ENCODE assay signal across 14 cellular contexts in genomic region chrX:118508221-118508620, GRCh38.
"Had no signal": no experiment of that assay in that cellular context is flagged by ENCODE, and none has a peak within 500 bp of the region (broad histone marks: within the 10 kb centered on the region; RNA-seq: fewer than 3 reads in every experiment).

No MANE protein-coding gene starts in this region.

- H3K4me3 Mint-ChIP-seq: activated CD4-positive, alpha-beta memory T cell treated with anti-CD3 and anti-CD28 coated beads for 36 hours; stimulated activated naive B cell treated with anti-CD40 and anti-IgM and Interleukin-4, amounts not matched to agents 10 μg/mL and 1 μg/mL and 100 μg/mL, for 72 hours had no signal

- H3K9me3 ChIP-seq: pancreas had no signal

- ATAC-seq: pancreas; SK-N-SH treated with all-trans-retinoic acid at 6 μM for 48 hours; stimulated activated naive B cell treated with anti-CD40 and anti-IgM and Interleukin-4, amounts not matched to agents 10 μg/mL and 1 μg/mL and 100 μg/mL, for 72 hours had no signal

- H3K27me3 Mint-ChIP-seq: activated CD4-positive, alpha-beta memory T cell treated with anti-CD3 and anti-CD28 coated beads for 36 hours; stimulated activated naive B cell treated with anti-CD40 and anti-IgM and Interleukin-4, amounts not matched to agents 10 μg/mL and 1 μg/mL and 100 μg/mL, for 72 hours had no signal

- H3K27ac Mint-ChIP-seq: activated CD4-positive, alpha-beta memory T cell treated with anti-CD3 and anti-CD28 coated beads for 36 hours had no signal

- H3K4me1 ChIP-seq: pancreas had no signal

- H3K9me3 Mint-ChIP-seq: activated CD4-positive, alpha-beta memory T cell treated with anti-CD3 and anti-CD28 coated beads for 36 hours; stimulated activated naive B cell treated with anti-CD40 and anti-IgM and Interleukin-4, amounts not matched to agents 10 μg/mL and 1 μg/mL and 100 μg/mL, for 72 hours had no signal

- H3K36me3 Mint-ChIP-seq: activated CD4-positive, alpha-beta memory T cell treated with anti-CD3 and anti-CD28 coated beads for 36 hours had no signal

- DNase-seq: activated CD4-positive, alpha-beta memory T cell treated with anti-CD3 and anti-CD28 coated beads for 36 hours; activated CD4-positive, CD25-positive, alpha-beta regulatory T cell treated with anti-CD3 and anti-CD28 coated beads, Interleukin-2, amount 50 U/mL, for 72 hours; activated CD8-positive, alpha-beta memory T cell treated with anti-CD3 and anti-CD28 coated beads, Interleukin-2, amount 50 U/mL, for 4 hours; dorsolateral prefrontal cortex; erythroblast; kidney; pancreas; retina; SHP77 treated with DMSO at 0.1 percent for 48 hours; stimulated activated naive B cell treated with anti-CD40 and anti-IgM and Interleukin-4, amounts not matched to agents 10 μg/mL and 1 μg/mL and 100 μg/mL, for 72 hours; substantia nigra; T-helper 1 cell; T1000 had no signal

- H3K36me3 ChIP-seq: pancreas had no signal

- H3K4me3 ChIP-seq: dorsolateral prefrontal cortex, pancreas had no signal

- H3K27ac ChIP-seq: dorsolateral prefrontal cortex, pancreas had no signal
